In genomic region chr11:121569332-121570299, GRCh38 we compare ENCODE assay signal across 8 cellular contexts.
DNase-seq lines count a peak whose midpoint lies in the region; ATAC-seq lines count a peak whose summit lies in the region.
"Not testable (repeated sequence)": the region's sequence is repeated elsewhere in the genome, so short reads cannot be mapped to it uniquely, and the experiment has no call there.

No MANE protein-coding gene starts in this region.

- not testable (repeated sequence) for H3K9me3 Mint-ChIP-seq in naive B cell

- peaks cover 16 to 30% (median 28%) of the 10 kb centered on the region in 3 donors for H3K4me1 Mint-ChIP-seq in naive B cell

- H3K36me3 Mint-ChIP-seq in naive B cell: peaks cover 40 to 47% of the 10 kb centered on the region in 2 donors

- H3K4me3 Mint-ChIP-seq in naive B cell: peak overlapping the region; percentile 7 to 90 (median 67)

- peak overlapping the region; percentile 69 to 96 (median 88) for H3K27ac Mint-ChIP-seq in naive B cell

- H3K27me3 Mint-ChIP-seq in naive B cell: peaks cover 0 to 15% (median 0%) of the 10 kb centered on the region in 3 donors

- DNase-seq in RPMI8226: peak; percentile 7
- peak; percentile 80 for DNase-seq in naive B cell

- ATAC-seq in GM18498 (IDR thresholded peaks at IDR 0.05; ENCODE audit: unreplicated experiment) (peak; percentile 99), GM19025 (IDR thresholded peaks at IDR 0.05; ENCODE audit: low read depth, unreplicated experiment) (peak; percentile 98), GM21367 (IDR thresholded peaks at IDR 0.05; ENCODE audit: unreplicated experiment) (peak; percentile 96), HG02610 (IDR thresholded peaks at IDR 0.05; ENCODE audit: unreplicated experiment) (peak; percentile 94), HG03060 (IDR thresholded peaks at IDR 0.05; ENCODE audit: low read depth, unreplicated experiment) (peak; percentile 94), HG03460 (IDR thresholded peaks at IDR 0.05; ENCODE audit: unreplicated experiment) (peak; percentile 99), naive B cell (ENCODE audit: low read depth in 2 of 2) (peak; percentile 99 to 100)

Comparison
In these comparisons a context has a peak if more than half of its experiments do, and no peak if none do; other contexts are left out.
1. Peak in every context shown above with its lines: DNase-seq and ATAC-seq.